In the genomic region with DNA sequence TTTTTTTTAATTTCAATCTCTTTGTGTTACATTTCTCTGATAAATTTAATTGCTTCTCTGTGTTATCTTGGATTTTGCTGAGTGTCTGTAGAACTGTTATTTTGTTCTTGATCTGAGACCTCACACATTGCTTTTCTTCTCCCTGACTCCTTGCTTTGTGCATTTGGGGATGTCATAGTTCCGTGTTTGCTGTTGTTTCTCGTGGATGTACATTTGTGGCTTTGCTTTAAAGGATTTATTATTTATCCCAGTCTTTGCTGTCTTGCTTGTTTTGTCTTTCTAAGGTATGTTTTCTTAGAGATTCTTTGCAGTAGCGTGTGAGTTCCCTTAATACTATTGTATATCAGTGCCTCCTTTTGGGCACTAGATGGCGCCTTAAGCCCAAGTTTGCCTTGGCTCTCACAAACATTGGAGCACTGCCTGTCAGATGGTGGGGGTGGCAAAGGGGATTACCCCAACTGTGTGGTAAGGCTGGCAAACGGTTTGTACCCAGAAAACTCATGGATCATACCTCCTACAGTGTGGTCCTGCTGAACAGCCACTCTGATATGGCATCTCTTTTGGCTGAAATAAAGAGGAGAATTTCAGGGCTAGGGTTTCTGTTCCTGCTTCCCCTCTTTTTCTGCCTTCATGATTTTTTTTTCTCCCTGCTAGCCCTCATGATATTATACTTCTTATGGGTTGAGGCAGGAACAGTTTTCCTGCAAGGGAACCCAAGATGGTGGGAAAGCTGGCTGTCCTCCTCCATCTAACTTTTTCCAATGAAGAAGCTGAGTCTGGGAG, we compare ENCODE assay signal across 8 cellular contexts.
DNase-seq lines count a peak whose midpoint lies in the region; ATAC-seq, FAIRE-seq and TF ChIP-seq lines count a peak whose summit lies in the region.

No MANE protein-coding gene starts in this region.

- intact Hi-C loops in breast epithelium (cut with DNase I; ENCODE audit: low total_unique reads): no loop called here

- no peak overlapping the region for H3K27ac ChIP-seq in VCaP
- no peak overlapping the region for H3K27ac ChIP-seq in breast epithelium

- ATAC-seq in GM18517 (IDR thresholded peaks at IDR 0.05; ENCODE audit: unreplicated experiment): peak; percentile 98
- ATAC-seq in HG03025 (IDR thresholded peaks at IDR 0.05; ENCODE audit: low FRiP score, unreplicated experiment): peak; percentile 95

- H3K9me3 ChIP-seq in breast epithelium: no peaks in the 10 kb centered on the region

- H3K4me3 ChIP-seq in breast epithelium: no peak overlapping the region

- peak; percentile 97 for FAIRE-seq in islet of Langerhans (lab: Jason Lieb, UNC)

- H3K27me3 ChIP-seq in breast epithelium: no peaks in the 10 kb centered on the region

- TF ChIP-seq CTCF in VCaP (conservative IDR thresholded peaks at IDR 0.05) (peak; percentile 86), breast epithelium (IDR thresholded peaks at IDR 0.05) (peak; percentile 55 to 88 (median 71))

- no peak for TF ChIP-seq POLR2A in breast epithelium (IDR thresholded peaks at IDR 0.05)

- H3K36me3 ChIP-seq in breast epithelium: no peaks in the 10 kb centered on the region

- H3K4me1 ChIP-seq in breast epithelium: no peaks in the 10 kb centered on the region

- DNase-seq in AG08395 (ENCODE audit: low spot score) (peak; percentile 73), NCI-H2081 (lab: John Stamatoyannopoulos, UW) (peak; percentile 58 to 60), breast epithelium (ENCODE audit: low spot score in 2 of 2) (peak; percentile 27 to 54)
- DNase-seq in stimulated activated CD4-positive, alpha-beta T cell treated with anti-CD3 and anti-CD28 coated beads, Interleukin-2, amount 100 ng/mL, for 24 hours: peak; percentile 57 to 70
